In genomic region chr6:34150766-34151165, GRCh38 we compare ENCODE assay signal across 19 cellular contexts. TPM values are rescaled to one million over a fixed set of nuclear protein-coding genes. Genes with fewer than 3 reads are reported as not detected.
DNase-seq lines count a peak whose midpoint lies in the region; ATAC-seq and TF ChIP-seq lines count a peak whose summit lies in the region.
"Had no signal": no experiment of that assay in that cellular context is flagged by ENCODE, and none has a peak within 500 bp of the region (broad histone marks: within the 10 kb centered on the region; RNA-seq: fewer than 3 reads in every experiment).

No MANE protein-coding gene starts in this region.

- H3K36me3 ChIP-seq in WERI-Rb-1 (no peaks in the 10 kb centered on the region), spleen (no peaks in the 10 kb centered on the region)
- H3K36me3 ChIP-seq: HAP-1, SJSA1 had no signal

- DNase-seq in cardiac septum (ENCODE audit: low spot score) (peak; percentile 27), left cardiac atrium (no peak), WERI-Rb-1 (peak; percentile 49), islet precursor cell (peak; percentile 44), spleen (peak; percentile 40), COLO829 (ENCODE audit: low spot score) (no peak), DMS153 treated with DMSO at 0.1 percent for 48 hours (lab: John Stamatoyannopoulos, UW; ENCODE audit: unreplicated experiment) (no peak)
- DNase-seq: CD4-positive, alpha-beta memory T cell; DMS 273 treated with DMSO at 0.1 percent for 48 hours; NCI-H2029; NCI-H510A had no signal

- peak overlapping the region; percentile 8; the same call in 1 of the 2 replicates for H3K27ac ChIP-seq in WERI-Rb-1
- H3K27ac ChIP-seq in spleen = no peak overlapping the region
- H3K27ac ChIP-seq: RWPE1, SJSA1 had no signal

- TF ChIP-seq CTCF in WERI-Rb-1 (IDR thresholded peaks at IDR 0.05; ENCODE audit: low read depth, low read length) = no peak
- no peak for TF ChIP-seq CTCF in spleen (IDR thresholded peaks at IDR 0.05 in 8 of 11, conservative IDR thresholded peaks at IDR 0.05 in 3 of 11)

- 41 to 54% (median 43%) methylated on average over 8 of the region's 8 CpGs for WGBS in spleen, 5 donors

- H3K27me3 ChIP-seq in WERI-Rb-1 (ENCODE audit: insufficient read depth, low read depth, severe bottlenecking) = no peaks in the 10 kb centered on the region
- H3K27me3 ChIP-seq in spleen (replicated peaks in 1 of 7) = peaks cover 4 to 93% (median 55%) of the 10 kb centered on the region in 7 donors

- TF ChIP-seq POLR2A in spleen (IDR thresholded peaks at IDR 0.05) = no peak

- intact Hi-C loops in cardiac septum (cut with DNase I) = no loop called here
- intact Hi-C loops in left cardiac atrium (cut with DNase I) = loop anchor here (5.0 to 10.0 kb wide), 3 partner anchors 93 to 566 kb away; partner anchors contain the start of gene BAK1 (in 1 of the 2)
- intact Hi-C loops in spleen (cut with DNase I; ENCODE audit: low total_unique reads) = loop anchor here (5.0 kb wide), 2 partner anchors 93 to 378 kb away; no protein-coding TSS in a partner anchor

- H3K9me3 ChIP-seq in WERI-Rb-1 (ENCODE audit: severe bottlenecking) = no peaks in the 10 kb centered on the region
- no peaks in the 10 kb centered on the region for H3K9me3 ChIP-seq in spleen
- H3K9me3 ChIP-seq: HAP-1, SJSA1 had no signal

- ATAC-seq in left cardiac atrium (no peak), HG02852 (IDR thresholded peaks at IDR 0.05; ENCODE audit: unreplicated experiment) (no peak)

- H3K4me3 ChIP-seq in WERI-Rb-1 (ENCODE audit: low read depth, low read length) (no peak overlapping the region), spleen (no peak overlapping the region)
- H3K4me3 ChIP-seq: HAP-1, SJSA1 had no signal

- H3K4me1 ChIP-seq in spleen = peaks cover 0 to 19% (median 13%) of the 10 kb centered on the region in 6 donors

RNA-seq across cellular contexts. Expression of gene GRM4, which starts 4.9 kb away (rescaled TPM):
- total RNA-seq in cardiac septum (not detected), left cardiac atrium (not detected), spleen (under 1 TPM in 5 of 7 donors, not detected in 2; 0.07 to 0.26 (median 0.11) TPM)
- under 1 TPM in 2 of 3 donors, not detected in 1; 0.02 to 0.05 TPM for polyA plus RNA-seq in spleen
- total RNA-seq: B cell, HT-29, LHCN-M2, SJSA1 had no signal
- polyA plus RNA-seq: CD4-positive, alpha-beta memory T cell; IgD-negative memory B cell had no signal

Comparison
In these comparisons a context has a peak if more than half of its experiments do, and no peak if none do; other contexts are left out.
1. DNase-seq: peak in cardiac septum (single experiment), WERI-Rb-1 (single experiment), islet precursor cell (single experiment) and spleen (single experiment); none in left cardiac atrium (single experiment), COLO829 (single experiment) and DMS153 treated with DMSO at 0.1 percent for 48 hours (single experiment).